ENCODE assay signal across 20 cellular contexts in genomic region chr9:107932601-107933000, GRCh38.
"Had no signal": no experiment of that assay in that cellular context is flagged by ENCODE, and none has a peak within 500 bp of the region (broad histone marks: within the 10 kb centered on the region; RNA-seq: fewer than 3 reads in every experiment).

No MANE protein-coding gene starts in this region.

- H3K9ac ChIP-seq: SK-N-SH had no signal

- H3K9me3 ChIP-seq: adrenal gland, lower lobe of right lung, ovary, prostate gland, SK-N-SH, spleen, thoracic aorta, upper lobe of left lung had no signal

- H3K4me1 ChIP-seq: adrenal gland, lower lobe of right lung, prostate gland, upper lobe of left lung had no signal

- H3K36me3 ChIP-seq: adrenal gland, lower lobe of right lung, ovary, prostate gland, spleen, thoracic aorta, upper lobe of left lung had no signal

- H3K27ac ChIP-seq: adrenal gland, lower lobe of right lung, ovary, prostate gland, spleen, thoracic aorta, upper lobe of left lung, VCaP had no signal

- H3K9me2 ChIP-seq: SK-N-SH had no signal

- H3K4me3 ChIP-seq: adrenal gland, lower lobe of right lung, ovary, prostate gland, spleen, thoracic aorta, upper lobe of left lung had no signal

- H3K27me3 ChIP-seq: ovary, spleen, upper lobe of left lung had no signal

- ATAC-seq: activated CD4-positive, CD25-positive, alpha-beta regulatory T cell treated with anti-CD3 and anti-CD28 coated beads, Interleukin-2, amount 50 U/mL, for 24 hours; activated CD8-positive, alpha-beta T cell treated with anti-CD3 and anti-CD28 coated beads, Interleukin-2, amount 10 ng/mL, durations not matched to agents 7 days and 5 days; activated naive CD4-positive, alpha-beta T cell treated with anti-CD3 and anti-CD28 coated beads, Interleukin-2, amount 50 U/mL, for 72 hours; left lobe of liver; lower lobe of right lung; natural killer cell had no signal

- DNase-seq: activated CD4-positive, alpha-beta T cell treated with anti-CD3 and anti-CD28 coated beads, Interleukin-2, amount 50 U/mL, for 1 hour; activated CD8-positive, alpha-beta T cell treated with anti-CD3 and anti-CD28 coated beads, Interleukin-2, amount 10 ng/mL, durations not matched to agents 7 days and 5 days; activated gamma-delta T cell treated with Interleukin-2 at 50 U/mL for 16 hours; adrenal gland; effector CD4-positive, alpha-beta T cell; erythroblast; lower lobe of right lung; natural killer cell; ovary; SK-N-SH; spleen; stimulated activated CD4-positive, alpha-beta T cell treated with anti-CD3 and anti-CD28 coated beads, Interleukin-4, amount 100 ng/mL, for 1 hour; stimulated activated naive CD4-positive, alpha-beta T cell treated with Interleukin-2 at 50 U/mL for 16 hours; upper lobe of left lung had no signal
